Comparison of ENCODE assay signal across 9 cellular contexts in the genomic region with DNA sequence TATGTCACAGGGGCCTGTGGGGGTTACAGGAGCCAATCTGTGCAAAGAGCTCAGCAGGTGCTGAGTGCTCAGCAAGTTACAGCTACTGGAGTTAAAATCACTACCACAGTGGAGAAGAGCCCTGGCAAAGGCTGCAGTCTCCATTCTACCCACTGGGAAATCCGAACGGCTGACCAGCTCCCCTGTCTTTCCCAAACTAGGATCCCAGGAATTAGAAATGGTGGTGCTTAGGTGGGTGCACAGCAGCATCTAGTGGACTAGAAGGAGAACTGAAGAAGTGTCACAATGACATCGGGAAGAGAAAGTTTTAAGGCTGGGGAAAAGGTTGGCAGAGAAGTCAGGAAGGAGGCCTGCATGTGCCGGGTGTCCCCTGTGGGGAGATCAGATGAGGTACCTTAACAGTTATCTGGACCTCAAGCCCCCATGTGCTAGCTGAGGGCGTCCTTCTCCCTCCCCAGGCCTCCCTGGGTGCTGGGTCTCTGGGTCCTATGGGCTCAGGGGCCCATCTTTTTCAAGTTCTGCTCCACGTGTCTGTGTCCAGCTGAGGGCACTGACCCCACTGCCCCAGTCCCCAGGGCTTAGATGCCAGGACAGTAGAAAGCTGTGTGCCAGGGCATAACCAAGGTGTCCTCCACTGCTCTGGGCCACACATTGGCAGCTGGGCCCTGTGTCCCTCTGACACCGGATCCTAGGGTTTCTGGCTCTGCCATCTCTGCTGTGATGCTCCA. TPM values are rescaled to one million over a fixed set of nuclear protein-coding genes. Genes with fewer than 3 reads are reported as not detected.
DNase-seq lines count a peak whose midpoint lies in the region; ATAC-seq, FAIRE-seq and TF ChIP-seq lines count a peak whose summit lies in the region.
"Had no signal": no experiment of that assay in that cellular context is flagged by ENCODE, and none has a peak within 500 bp of the region (broad histone marks: within the 10 kb centered on the region; RNA-seq: fewer than 3 reads in every experiment).

No MANE protein-coding gene starts in this region.

- H3K9me3 Mint-ChIP-seq in activated CD8-positive, alpha-beta T cell treated with anti-CD3 and anti-CD28 coated beads for 36 hours, result no peaks in the 10 kb centered on the region

- H3K36me3 ChIP-seq in body of pancreas (replicated peaks in 1 of 2; ENCODE audit: insufficient read depth in 1 of 2, low read depth in 2 of 2) (no peaks in the 10 kb centered on the region), right lobe of liver (no peaks in the 10 kb centered on the region)

- no peak for TF ChIP-seq POLR2A in body of pancreas (IDR thresholded peaks at IDR 0.05)
- no peak for TF ChIP-seq POLR2A in right lobe of liver (IDR thresholded peaks at IDR 0.05)

- no peaks in the 10 kb centered on the region for H3K4me1 ChIP-seq in body of pancreas
- no peaks in the 10 kb centered on the region for H3K4me1 ChIP-seq in right lobe of liver

- H3K27me3 Mint-ChIP-seq in activated CD8-positive, alpha-beta T cell treated with anti-CD3 and anti-CD28 coated beads for 36 hours, result peaks cover 7% of the 10 kb centered on the region

- no peak overlapping the region for H3K27ac Mint-ChIP-seq in activated CD8-positive, alpha-beta T cell treated with anti-CD3 and anti-CD28 coated beads for 36 hours

- no peaks in the 10 kb centered on the region for H3K4me1 Mint-ChIP-seq in activated CD8-positive, alpha-beta T cell treated with anti-CD3 and anti-CD28 coated beads for 36 hours (ENCODE audit: low read depth)

- FAIRE-seq in GM19239 (lab: Jason Lieb, UNC), result no peak

- no peaks in the 10 kb centered on the region for H3K36me3 Mint-ChIP-seq in activated CD8-positive, alpha-beta T cell treated with anti-CD3 and anti-CD28 coated beads for 36 hours (ENCODE audit: low read depth)

- peak; percentile 51 for TF ChIP-seq RAD21 in Ishikawa (IDR thresholded peaks at IDR 0.05; ENCODE audit: low read depth)

- no peaks in the 10 kb centered on the region for H3K9me3 ChIP-seq in body of pancreas
- H3K9me3 ChIP-seq in right lobe of liver, result no peaks in the 10 kb centered on the region

- H3K4me3 Mint-ChIP-seq in activated CD8-positive, alpha-beta T cell treated with anti-CD3 and anti-CD28 coated beads for 36 hours, result no peak overlapping the region

- H3K4me3 ChIP-seq in body of pancreas, result no peak overlapping the region
- H3K4me3 ChIP-seq in right lobe of liver, result no peak overlapping the region

- DNase-seq in COLO829 (ENCODE audit: low spot score) (peak; percentile 57), body of pancreas (peak in 1 of 4 donors; percentile 7), right lobe of liver (no peak), NCI-H1417 treated with DMSO at 0.1 percent for 48 hours (lab: John Stamatoyannopoulos, UW) (no peak), GM19239 (ENCODE audit: insufficient read length, low spot score) (no peak)
- no peak for DNase-seq in activated CD8-positive, alpha-beta T cell treated with anti-CD3 and anti-CD28 coated beads for 36 hours
- DNase-seq: occipital lobe had no signal

- CTCF ChIA-PET in activated CD8-positive, alpha-beta T cell treated with anti-CD3 and anti-CD28 coated beads for 36 hours (lab: Charles Lee), result interaction anchor here (0.7 to 2.4 kb wide), 4 partner anchors 13 to 77 kb away, joined by 3 to 13 read pairs (median 4); no protein-coding TSS in a partner anchor

- intact Hi-C loops in body of pancreas (cut with DNase I) (no loop called here), right lobe of liver (cut with DNase I) (loop anchor here in 1 of 2 donors (10.0 kb wide), 1 partner anchor 82 kb away; no protein-coding TSS in a partner anchor)
- intact Hi-C loops in activated CD8-positive, alpha-beta T cell treated with anti-CD3 and anti-CD28 coated beads for 36 hours (cut with micrococcal nuclease), result loop anchor here (5.0 kb wide), 1 partner anchor 80 kb away; no protein-coding TSS in a partner anchor

- H3K27ac ChIP-seq in body of pancreas, result no peak overlapping the region
- no peak overlapping the region for H3K27ac ChIP-seq in right lobe of liver

- TF ChIP-seq CTCF in body of pancreas (IDR thresholded peaks at IDR 0.05) (peak in 5 of 7 experiments; percentile 6 to 47 (median 42)), right lobe of liver (IDR thresholded peaks at IDR 0.05) (peak; percentile 25 to 46 (median 36))
- TF ChIP-seq CTCF in activated CD8-positive, alpha-beta T cell treated with anti-CD3 and anti-CD28 coated beads for 36 hours (IDR thresholded peaks at IDR 0.05), result no peak

- TF ChIP-seq EP300 in Ishikawa (IDR thresholded peaks at IDR 0.05; ENCODE audit: borderline replicate concordance), result no peak

- WGBS in body of pancreas, 2 donors, result 47 to 55% methylated on average over 5 to 7 of the region's 7 CpGs
- 40% methylated on average over 5 of the region's 7 CpGs for WGBS in right lobe of liver (ENCODE audit: insufficient coverage, low coverage, low lambda C conversion rate, missing lambda C conversion rate)

- no peaks in the 10 kb centered on the region for H3K27me3 ChIP-seq in body of pancreas
- H3K27me3 ChIP-seq in right lobe of liver, result no peaks in the 10 kb centered on the region

- ATAC-seq in body of pancreas, result peak; percentile 35
- peak; percentile 28 to 59 (median 32) for ATAC-seq in right lobe of liver
- no peak for ATAC-seq in activated CD8-positive, alpha-beta T cell treated with anti-CD3 and anti-CD28 coated beads for 36 hours
- ATAC-seq in HG02884 (IDR thresholded peaks at IDR 0.05; ENCODE audit: unreplicated experiment), result no peak

- POLR2A ChIA-PET in activated CD8-positive, alpha-beta T cell treated with anti-CD3 and anti-CD28 coated beads for 36 hours (lab: Charles Lee), result interaction anchor here (1.0 kb wide), 1 partner anchor 78 kb away, joined by 3 read pairs; no protein-coding TSS in a partner anchor

TF ChIP-seq in Ishikawa, 13 proteins besides CTCF, POLR2A, EP300 and RAD21:
- TF ChIP-seq, protein P1, sequence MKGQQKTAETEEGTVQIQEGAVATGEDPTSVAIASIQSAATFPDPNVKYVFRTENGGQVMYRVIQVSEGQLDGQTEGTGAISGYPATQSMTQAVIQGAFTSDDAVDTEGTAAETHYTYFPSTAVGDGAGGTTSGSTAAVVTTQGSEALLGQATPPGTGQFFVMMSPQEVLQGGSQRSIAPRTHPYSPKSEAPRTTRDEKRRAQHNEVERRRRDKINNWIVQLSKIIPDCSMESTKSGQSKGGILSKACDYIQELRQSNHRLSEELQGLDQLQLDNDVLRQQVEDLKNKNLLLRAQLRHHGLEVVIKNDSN (IDR thresholded peaks at IDR 0.05), result no peak
- no peak for TF ChIP-seq CREB1 (IDR thresholded peaks at IDR 0.05; ENCODE audit: low read depth)
- no peak for TF ChIP-seq ZBTB7A (IDR thresholded peaks at IDR 0.05; ENCODE audit: low read depth)

RNA-seq across cellular contexts. Expression of a gene that starts 1.9 kb away (rescaled TPM):
- total RNA-seq in body of pancreas (not detected), right lobe of liver (not detected)
- total RNA-seq in activated CD8-positive, alpha-beta T cell treated with anti-CD3 and anti-CD28 coated beads for 36 hours, result not detected

RNA-seq across cellular contexts. Expression of a gene that starts 33.4 kb away (rescaled TPM):
- total RNA-seq in body of pancreas (1 to 10 TPM; 3.6 to 4.6 TPM), right lobe of liver (under 1 TPM; 0.11 to 0.78 (median 0.41) TPM)
- total RNA-seq in activated CD8-positive, alpha-beta T cell treated with anti-CD3 and anti-CD28 coated beads for 36 hours, result under 1 TPM in 1 of 2 experiments, not detected in 1; 0.13 TPM

Comparison
In these comparisons a context has a peak if more than half of its experiments do, and no peak if none do; other contexts are left out.
1. ATAC-seq: peak in body of pancreas (single experiment) and right lobe of liver (4 of 4); none in activated CD8-positive, alpha-beta T cell treated with anti-CD3 and anti-CD28 coated beads for 36 hours (single experiment) and HG02884 (single experiment).